17 cellular contexts compared by ENCODE assay signal in the genomic region with DNA sequence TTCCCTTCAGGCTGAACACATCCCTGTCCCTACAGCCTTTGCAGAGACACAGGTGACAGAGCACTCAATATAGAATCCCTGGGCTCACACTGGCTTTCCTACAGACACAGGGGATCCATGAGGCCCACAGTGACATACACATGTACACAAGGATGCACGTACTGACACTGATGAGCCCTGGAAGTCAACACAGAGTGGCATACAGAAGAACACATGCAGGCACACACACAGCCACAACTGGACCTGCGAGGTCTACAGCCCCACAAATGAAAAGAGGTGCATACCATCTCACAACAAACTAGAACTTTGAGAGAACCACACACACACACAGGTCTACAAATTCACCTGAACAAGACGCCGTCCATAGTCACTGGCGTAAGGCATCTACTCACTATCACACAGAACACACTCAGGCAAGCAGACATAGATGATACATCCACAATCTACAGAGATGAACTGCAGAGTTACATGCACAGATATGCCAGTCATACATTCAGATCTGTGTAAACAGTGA. TPM values are rescaled to one million over a fixed set of nuclear protein-coding genes. Genes with fewer than 3 reads are reported as not detected.
DNase-seq lines count a peak whose midpoint lies in the region; ATAC-seq, FAIRE-seq and TF ChIP-seq lines count a peak whose summit lies in the region.
"Had no signal": no experiment of that assay in that cellular context is flagged by ENCODE, and none has a peak within 500 bp of the region (broad histone marks: within the 10 kb centered on the region; RNA-seq: fewer than 3 reads in every experiment).

No MANE protein-coding gene starts in this region.

- no peaks in the 10 kb centered on the region for H3K27me3 ChIP-seq in CD4-positive, alpha-beta T cell (ENCODE audit: control insufficient read depth, insufficient read depth, low read length)
- H3K27me3 ChIP-seq in K562 (ENCODE audit: control insufficient read depth in 2 of 2, insufficient read depth in 2 of 2, low read length in 2 of 2) (peaks cover 16 to 33% of the 10 kb centered on the region in 2 experiments), pancreas (peaks cover 0 to 4% (median 0%) of the 10 kb centered on the region in 4 donors)
- H3K27me3 ChIP-seq: BLaER1 treated with 17β-estradiol and CSF1 and Interleukin-3, amounts not matched to agents 10 nM and 100 nM had no signal

- no peak overlapping the region for H3K4me2 ChIP-seq in K562 (ENCODE audit: insufficient read depth, low read length)
- H3K4me2 ChIP-seq: BLaER1 treated with 17β-estradiol and CSF1 and Interleukin-3, amounts not matched to agents 10 nM and 100 nM; GM23338 had no signal

- 10% methylated on average over 5 of the region's 5 CpGs for WGBS in K562 (ENCODE audit: insufficient coverage, low coverage, missing lambda C conversion rate)
- 80 to 87% methylated on average over 5 of the region's 5 CpGs for WGBS in pancreas, 2 donors

- H3K9me3 Mint-ChIP-seq in CD4-positive, alpha-beta T cell: no peaks in the 10 kb centered on the region
- no peaks in the 10 kb centered on the region for H3K9me3 Mint-ChIP-seq in stimulated activated effector memory CD8-positive, alpha-beta T cell treated with anti-CD3 and anti-CD28 coated beads, Interleukin-12 subunit alpha, Interleukin-12 subunit beta, amount 100 ng/mL, for 72 hours
- H3K9me3 Mint-ChIP-seq: GM23338 had no signal

- in situ Hi-C loops in K562 (cut with MboI): loop anchor here (10.0 kb wide), 1 partner anchor 46 kb away; no protein-coding TSS in a partner anchor

- CTCF ChIA-PET in CD4-positive, alpha-beta T cell (lab: Charles Lee): no interaction called here
- CTCF ChIA-PET in K562 (lab: Yijun Ruan, JAX; ENCODE audit: low intra/inter-chr PET ratio): interaction anchor here (0.6 kb wide), 1 partner anchor 9 kb away, joined by 4 read pairs; no protein-coding TSS in a partner anchor

- H3K9me1 ChIP-seq in K562 (ENCODE audit: control insufficient read depth, insufficient read depth, low read length): no peaks in the 10 kb centered on the region

- H3K36me3 Mint-ChIP-seq in CD4-positive, alpha-beta T cell (ENCODE audit: low read depth): no peaks in the 10 kb centered on the region
- no peaks in the 10 kb centered on the region for H3K36me3 Mint-ChIP-seq in stimulated activated effector memory CD8-positive, alpha-beta T cell treated with anti-CD3 and anti-CD28 coated beads, Interleukin-12 subunit alpha, Interleukin-12 subunit beta, amount 100 ng/mL, for 72 hours
- H3K36me3 Mint-ChIP-seq: CD4-positive, CD25-positive, alpha-beta regulatory T cell had no signal

- peaks cover 3% of the 10 kb centered on the region; the same call in 1 of the 3 replicates for H3K36me3 ChIP-seq in K562 (ENCODE audit: control insufficient read depth, insufficient read depth, low read length)
- no peaks in the 10 kb centered on the region for H3K36me3 ChIP-seq in pancreas
- H3K36me3 ChIP-seq: BLaER1 treated with 17β-estradiol and CSF1 and Interleukin-3, amounts not matched to agents 10 nM and 100 nM; HAP-1 had no signal

- intact Hi-C loops in CD4-positive, alpha-beta T cell (cut with DNase I, micrococcal nuclease): loop anchor here (5.0 to 10.0 kb wide), 5 partner anchors 68 to 467 kb away; a partner anchor contains a TSS
- intact Hi-C loops in K562 (cut with micrococcal nuclease): no loop called here
- intact Hi-C loops in pancreas (cut with DNase I): no loop called here
- intact Hi-C loops in cardiac septum (cut with DNase I): no loop called here

- POLR2A ChIA-PET in CD4-positive, alpha-beta T cell (lab: Charles Lee): no interaction called here
- POLR2A ChIA-PET in K562 (lab: Yijun Ruan, JAX): interaction anchor here (7.0 kb wide), 1 partner anchor 10 kb away, joined by 62 read pairs; no protein-coding TSS in a partner anchor

- H3K4me1 ChIP-seq in K562 (replicated peaks in 1 of 2; ENCODE audit: control insufficient read depth in 2 of 2, insufficient read depth in 2 of 2, low read length in 2 of 2): peaks cover 16 to 31% of the 10 kb centered on the region in 2 experiments
- H3K4me1 ChIP-seq in pancreas: peaks cover 0 to 8% (median 8%) of the 10 kb centered on the region in 3 donors

- FAIRE-seq in K562 (lab: Jason Lieb, UNC) (no peak), pancreas (lab: Jason Lieb, UNC) (no peak)
- FAIRE-seq: HepG2, HTR-8/SVneo had no signal

- H3K4me3 ChIP-seq in K562 (no peak overlapping the region), pancreas (no peak overlapping the region)
- H3K4me3 ChIP-seq: BLaER1 treated with 17β-estradiol and CSF1 and Interleukin-3, amounts not matched to agents 10 nM and 100 nM; GM23338; HAP-1 had no signal

- no peak overlapping the region for H3K9ac ChIP-seq in K562 (ENCODE audit: insufficient read depth in 1 of 2, low read depth in 2 of 2, low read length in 2 of 2)
- H3K9ac ChIP-seq: BLaER1 treated with 17β-estradiol and CSF1 and Interleukin-3, amounts not matched to agents 10 nM and 100 nM had no signal

- peak overlapping the region; percentile 23 for H3K4me3 Mint-ChIP-seq in CD4-positive, alpha-beta T cell
- no peak overlapping the region for H3K4me3 Mint-ChIP-seq in stimulated activated effector memory CD8-positive, alpha-beta T cell treated with anti-CD3 and anti-CD28 coated beads, Interleukin-12 subunit alpha, Interleukin-12 subunit beta, amount 100 ng/mL, for 72 hours
- H3K4me3 Mint-ChIP-seq: GM23338 had no signal

- TF ChIP-seq EP300 in K562 (IDR thresholded peaks at IDR 0.05; ENCODE audit: low read length): no peak

- H3K27me3 Mint-ChIP-seq in CD4-positive, alpha-beta T cell: no peaks in the 10 kb centered on the region

- no peak for TF ChIP-seq RAD21 in K562 (CRISPR knock-in tag; conservative IDR thresholded peaks at IDR 0.05 in 1 of 2, IDR thresholded peaks at IDR 0.05 in 1 of 2)

- no peak for TF ChIP-seq POLR2A in K562 (conservative IDR thresholded peaks at IDR 0.05)

- no peaks in the 10 kb centered on the region for H3K9me3 ChIP-seq in CD4-positive, alpha-beta T cell (ENCODE audit: control insufficient read depth, low read length)
- H3K9me3 ChIP-seq in K562 (replicated peaks; ENCODE audit: control insufficient read depth, insufficient read depth, low read depth, low read length) (peaks cover 10% of the 10 kb centered on the region), pancreas (no peaks in the 10 kb centered on the region)
- H3K9me3 ChIP-seq: HAP-1 had no signal

- H4K20me1 ChIP-seq in K562 (replicated peaks; ENCODE audit: control insufficient read depth, insufficient read depth, low read length): no peaks in the 10 kb centered on the region

- H3K79me2 ChIP-seq in K562 (ENCODE audit: control insufficient read depth, insufficient read depth, low read length): peaks cover 14% of the 10 kb centered on the region

- DNase-seq in CD4-positive, alpha-beta T cell: no peak
- peak in 2 of 4 experiments; percentile 11 to 18 for DNase-seq in K562 (ENCODE audit: extremely low read depth in 1 of 4, low spot score in 3 of 4)
- peak; percentile 49 for DNase-seq in mesenteric fat pad (ENCODE audit: low spot score)
- DNase-seq in stimulated activated effector memory CD8-positive, alpha-beta T cell treated with anti-CD3 and anti-CD28 coated beads, Interleukin-12 subunit alpha, Interleukin-12 subunit beta, amount 100 ng/mL, for 72 hours (ENCODE audit: low spot score in 2 of 2): no peak
- no peak for DNase-seq in pancreas
- no peak for DNase-seq in cardiac septum (ENCODE audit: low spot score)
- DNase-seq: ACHN; Calu3; CD4-positive, CD25-positive, alpha-beta regulatory T cell; DMS 273 treated with DMSO at 0.1 percent for 48 hours had no signal

- H3K27ac Mint-ChIP-seq in CD4-positive, alpha-beta T cell: peak overlapping the region; percentile 44
- peak overlapping the region; percentile 45 for H3K27ac Mint-ChIP-seq in stimulated activated effector memory CD8-positive, alpha-beta T cell treated with anti-CD3 and anti-CD28 coated beads, Interleukin-12 subunit alpha, Interleukin-12 subunit beta, amount 100 ng/mL, for 72 hours
- H3K27ac Mint-ChIP-seq: GM23338 had no signal

- ATAC-seq in CD4-positive, alpha-beta T cell (ENCODE audit: poor library complexity): no peak
- ATAC-seq in K562 (no peak), pancreas (no peak), HG02973 (IDR thresholded peaks at IDR 0.05; ENCODE audit: unreplicated experiment) (no peak), HG03469 (IDR thresholded peaks at IDR 0.05; ENCODE audit: unreplicated experiment) (no peak)
- no peak for ATAC-seq in stimulated activated effector memory CD8-positive, alpha-beta T cell treated with anti-CD3 and anti-CD28 coated beads, Interleukin-12 subunit alpha, Interleukin-12 subunit beta, amount 100 ng/mL, for 72 hours
- ATAC-seq: GM23338, HepG2 had no signal

- peak overlapping the region; percentile 4; the same call in 1 of the 2 replicates for H2AFZ ChIP-seq in K562 (ENCODE audit: low read depth, low read length)
- H2AFZ ChIP-seq: GM23338 had no signal

- no peak overlapping the region for H3K27ac ChIP-seq in CD4-positive, alpha-beta T cell (ENCODE audit: low read depth, low read length)
- H3K27ac ChIP-seq in K562 (ENCODE audit: extremely low read depth, low read depth, low read length) (no peak overlapping the region), pancreas (no peak overlapping the region)
- H3K27ac ChIP-seq: BLaER1 treated with 17β-estradiol and CSF1 and Interleukin-3, amounts not matched to agents 10 nM and 100 nM had no signal

- BruUV-seq in K562 (replicated peaks; lab: Mats Ljungman, UMichigan): no TSS peak

- TF ChIP-seq CTCF in CD4-positive, alpha-beta T cell (IDR thresholded peaks at IDR 0.05): no peak
- no peak for TF ChIP-seq CTCF in K562 (IDR thresholded peaks at IDR 0.05 in 2 of 3, conservative IDR thresholded peaks at IDR 0.05 in 1 of 3; ENCODE audit: insufficient read depth in 2 of 3, low read depth in 1 of 3, low read length in 3 of 3)
- no peak for TF ChIP-seq CTCF in pancreas (IDR thresholded peaks at IDR 0.05)

- peaks cover 11% of the 10 kb centered on the region for H3K4me1 Mint-ChIP-seq in CD4-positive, alpha-beta T cell (ENCODE audit: low read depth)
- peaks cover 8% of the 10 kb centered on the region for H3K4me1 Mint-ChIP-seq in stimulated activated effector memory CD8-positive, alpha-beta T cell treated with anti-CD3 and anti-CD28 coated beads, Interleukin-12 subunit alpha, Interleukin-12 subunit beta, amount 100 ng/mL, for 72 hours

RNA-seq across cellular contexts. Expression of a gene that starts 3.5 kb away (rescaled TPM):
- 1 to 10 TPM; 1.7 to 2.3 TPM for total RNA-seq in CD4-positive, alpha-beta T cell
- total RNA-seq in K562 (2011; cell fraction: chromatin; rRNA removed; ENCODE audit: low replicate concordance): 36.8 and 68.2 TPM in 2 replicates
- 55.4 and 63.2 TPM in 2 replicates for total RNA-seq in K562 (2011; cell fraction: nucleolus; rRNA removed)
- 50.2 and 53.7 TPM in 2 replicates for total RNA-seq in K562 (2011; cell fraction: nucleoplasm; rRNA removed)
- total RNA-seq in K562 (2014; rRNA removed) (49.2 and 56.7 TPM in 2 replicates), K562 (2014; rRNA removed; fragmentation: Illumina TruSeq; extraction: Trizol) (17.4 and 20.5 TPM in 2 replicates), K562 (2015; rRNA removed; fragmentation: Illumina TruSeq; extraction: Trizol) (31.5 and 32.5 TPM in 2 replicates), K562 (2021) (53.5 and 55.7 TPM in 2 replicates), mesenteric fat pad (5.2 TPM), pancreas (1 to 10 TPM; 5.0 to 9.1 (median 6.4) TPM), cardiac septum (4.9 TPM)
- polyA plus RNA-seq in K562 (2011; rRNA removed) (33.8 and 49.7 TPM in 2 replicates), K562 (2014; fragmentation: Illumina TruSeq; extraction: Trizol) (22.8 and 24.5 TPM in 2 replicates), K562 (2014; fragmentation: Nextera tagmentation; extraction: Ambion mirVana) (1 to 10 TPM; 2.4 to 3.7 TPM), K562 (2014; rRNA removed) (37.1 and 62.8 TPM in 2 replicates), pancreas (1 to 10 TPM; 5.2 to 5.4 TPM)
- polyA plus RNA-seq in K562 (2011; cell fraction: cytosol; rRNA removed): 56.9 and 67.4 TPM in 2 replicates
- polyA plus RNA-seq in K562 (2011; cell fraction: nucleus; rRNA removed): 42.8 and 56.1 TPM in 2 replicates
- 31.5 and 39.9 TPM in 2 replicates for polyA plus RNA-seq in K562 (2012)
- polyA minus RNA-seq in K562 (2011; rRNA and poly(A)+ RNA removed): 32.6 and 33.0 TPM in 2 replicates
- 39.3 and 58.2 TPM in 2 replicates for polyA minus RNA-seq in K562 (2011; cell fraction: cytosol; rRNA and poly(A)+ RNA removed)
- polyA minus RNA-seq in K562 (2011; cell fraction: nucleus; rRNA and poly(A)+ RNA removed): 23.6 and 28.3 TPM in 2 replicates

RNA-seq across cellular contexts. Expression of a gene that starts 47.2 kb away (rescaled TPM):
- 1 to 10 TPM; 2.5 to 3.1 TPM for total RNA-seq in CD4-positive, alpha-beta T cell
- total RNA-seq in K562 (2011; cell fraction: chromatin; rRNA removed; ENCODE audit: low replicate concordance): 0.65 TPM in 1 of 2 replicates, not detected in the other
- 0.50 and 0.92 TPM in 2 replicates for total RNA-seq in K562 (2011; cell fraction: nucleolus; rRNA removed)
- 0.15 TPM in 2 replicates for total RNA-seq in K562 (2011; cell fraction: nucleoplasm; rRNA removed)
- total RNA-seq in K562 (2014; rRNA removed) (0.20 and 0.32 TPM in 2 replicates), K562 (2014; rRNA removed; fragmentation: Illumina TruSeq; extraction: Trizol) (not detected in 2 replicates), K562 (2015; rRNA removed; fragmentation: Illumina TruSeq; extraction: Trizol) (not detected in 2 replicates), K562 (2021) (0.13 and 0.29 TPM in 2 replicates), mesenteric fat pad (21.1 TPM), pancreas (1 to 10 TPM; 1.1 to 5.2 (median 1.8) TPM), cardiac septum (5.2 TPM)
- polyA plus RNA-seq in K562 (2011; rRNA removed) (0.06 and 0.26 TPM in 2 replicates), K562 (2014; fragmentation: Illumina TruSeq; extraction: Trizol) (not detected in 2 replicates), K562 (2014; fragmentation: Nextera tagmentation; extraction: Ambion mirVana) (not detected), K562 (2014; rRNA removed) (0.13 and 0.23 TPM in 2 replicates), pancreas (1 to 10 TPM; 1.2 TPM)
- polyA plus RNA-seq in K562 (2011; cell fraction: cytosol; rRNA removed): 0.15 and 0.25 TPM in 2 replicates
- 0.61 and 0.65 TPM in 2 replicates for polyA plus RNA-seq in K562 (2011; cell fraction: nucleus; rRNA removed)
- polyA plus RNA-seq in K562 (2012): 0.21 and 1.3 TPM in 2 replicates
- polyA minus RNA-seq in K562 (2011; rRNA and poly(A)+ RNA removed): not detected in 2 replicates
- not detected in 2 replicates for polyA minus RNA-seq in K562 (2011; cell fraction: cytosol; rRNA and poly(A)+ RNA removed)
- polyA minus RNA-seq in K562 (2011; cell fraction: nucleus; rRNA and poly(A)+ RNA removed): 0.22 and 0.27 TPM in 2 replicates

Comparison
In these comparisons a context has a peak if more than half of its experiments do, and no peak if none do; other contexts are left out.
1. intact Hi-C loops: an anchor here in CD4-positive, alpha-beta T cell (5.0 to 10.0 kb wide); none called in K562, pancreas and cardiac septum.